In genomic region chr17:40479754-40480480, GRCh38 we compare ENCODE assay signal across 13 cellular contexts. TPM values are rescaled to one million over a fixed set of nuclear protein-coding genes. Genes with fewer than 3 reads are reported as not detected.
DNase-seq lines count a peak whose midpoint lies in the region; ATAC-seq lines count a peak whose summit lies in the region.
"Had no signal": no experiment of that assay in that cellular context is flagged by ENCODE, and none has a peak within 500 bp of the region (broad histone marks: within the 10 kb centered on the region; RNA-seq: fewer than 3 reads in every experiment).

No MANE protein-coding gene starts in this region.

- peak overlapping the region in 5 of 11 experiments; percentile 5 to 34 (median 29); a peak in 2 of 22 replicates for H3K9ac ChIP-seq in BLaER1 treated with 17β-estradiol and CSF1 and Interleukin-3, amounts not matched to agents 10 nM and 100 nM
- H3K9ac ChIP-seq in HUES6 (ENCODE audit: low read length) = peak overlapping the region; percentile 28

- H3K36me3 ChIP-seq in BLaER1 treated with 17β-estradiol and CSF1 and Interleukin-3, amounts not matched to agents 10 nM and 100 nM = no peaks in the 10 kb centered on the region
- H3K36me3 ChIP-seq in HUES6 (ENCODE audit: control insufficient read depth, insufficient read depth, low read length) = no peaks in the 10 kb centered on the region
- H3K36me3 ChIP-seq in aorta (ENCODE audit: control insufficient read depth in 1 of 2, insufficient read depth in 2 of 2, low read length in 1 of 2) = no peaks in the 10 kb centered on the region
- H3K36me3 ChIP-seq: left ventricle myocardium inferior, SJSA1 had no signal

- H3K9me3 ChIP-seq in BLaER1 treated with 17β-estradiol and CSF1 and Interleukin-3, amounts not matched to agents 10 nM and 100 nM (replicated peaks in 1 of 11) = no peaks in the 10 kb centered on the region
- H3K9me3 ChIP-seq in HUES6 (ENCODE audit: control insufficient read depth, insufficient read depth, low read depth, low read length) (no peaks in the 10 kb centered on the region), aorta (ENCODE audit: control insufficient read depth, low read length) (no peaks in the 10 kb centered on the region)
- H3K9me3 ChIP-seq: left ventricle myocardium inferior, SJSA1 had no signal

- no peaks in the 10 kb centered on the region for H3K27me3 ChIP-seq in BLaER1 treated with 17β-estradiol and CSF1 and Interleukin-3, amounts not matched to agents 10 nM and 100 nM
- H3K27me3 ChIP-seq in HUES6 (ENCODE audit: control insufficient read depth, insufficient read depth, low read length) (no peaks in the 10 kb centered on the region), aorta (ENCODE audit: control insufficient read depth in 1 of 2, insufficient read depth in 2 of 2, low read length in 1 of 2) (no peaks in the 10 kb centered on the region)
- H3K27me3 ChIP-seq: SJSA1 had no signal

- DNase-seq in activated CD4-positive, alpha-beta memory T cell treated with anti-CD3 and anti-CD28 coated beads, Interleukin-2, amount 10 ng/mL, durations not matched to agents 7 days and 5 days = no peak
- DNase-seq in memory B cell (ENCODE audit: low spot score in 2 of 2) (peak; percentile 14 to 22), aorta (no peak)
- DNase-seq: left ventricle myocardium inferior, NCI-H2171 had no signal

- H3K4me1 ChIP-seq in BLaER1 treated with 17β-estradiol and CSF1 and Interleukin-3, amounts not matched to agents 10 nM and 100 nM = peaks cover 37 to 78% (median 63%) of the 10 kb centered on the region in 10 experiments
- H3K4me1 ChIP-seq in HUES6 (ENCODE audit: control insufficient read depth, insufficient read depth, low read length) (peaks cover 46% of the 10 kb centered on the region), aorta (ENCODE audit: control insufficient read depth in 1 of 2, insufficient read depth in 2 of 2, low read length in 2 of 2) (no peaks in the 10 kb centered on the region)

- H3K4me3 ChIP-seq in BLaER1 treated with 17β-estradiol and CSF1 and Interleukin-3, amounts not matched to agents 10 nM and 100 nM = 0 out of 20 replicates have a peak overlapping the region, but pooled peaks of 1 of the 10 experiments have one; percentile 2
- no peak overlapping the region for H3K4me3 ChIP-seq in HUES6 (ENCODE audit: low read depth, low read length)
- H3K4me3 ChIP-seq in aorta (ENCODE audit: low read length in 2 of 2) = no peak overlapping the region
- H3K4me3 ChIP-seq: left ventricle myocardium inferior, SJSA1 had no signal

- intact Hi-C loops in aorta (cut with DNase I) = loop anchor here (5.0 to 10.0 kb wide), 3 partner anchors 52 to 85 kb away; no protein-coding TSS in a partner anchor

- H3K4me3 Mint-ChIP-seq in activated CD4-positive, alpha-beta memory T cell treated with anti-CD3 and anti-CD28 coated beads, Interleukin-2, amount 10 ng/mL, durations not matched to agents 7 days and 5 days = peak overlapping the region; percentile 55
- no peak overlapping the region for H3K4me3 Mint-ChIP-seq in memory B cell

- H3K4me1 Mint-ChIP-seq in activated CD4-positive, alpha-beta memory T cell treated with anti-CD3 and anti-CD28 coated beads, Interleukin-2, amount 10 ng/mL, durations not matched to agents 7 days and 5 days = peaks cover 84% of the 10 kb centered on the region
- H3K4me1 Mint-ChIP-seq in memory B cell = peaks cover 25% of the 10 kb centered on the region

- no peaks in the 10 kb centered on the region for H3K9me3 Mint-ChIP-seq in activated CD4-positive, alpha-beta memory T cell treated with anti-CD3 and anti-CD28 coated beads, Interleukin-2, amount 10 ng/mL, durations not matched to agents 7 days and 5 days
- no peaks in the 10 kb centered on the region for H3K9me3 Mint-ChIP-seq in memory B cell

- CTCF ChIA-PET in activated CD4-positive, alpha-beta memory T cell treated with anti-CD3 and anti-CD28 coated beads, Interleukin-2, amount 10 ng/mL, durations not matched to agents 7 days and 5 days (lab: Charles Lee) = interaction anchor here (0.9 to 4.3 kb wide), 5 partner anchors 33 to 1169 kb away, joined by 3 to 47 read pairs (median 8); partner anchors contain the start of gene TOP2A

- no peaks in the 10 kb centered on the region for H3K27me3 Mint-ChIP-seq in activated CD4-positive, alpha-beta memory T cell treated with anti-CD3 and anti-CD28 coated beads, Interleukin-2, amount 10 ng/mL, durations not matched to agents 7 days and 5 days
- no peaks in the 10 kb centered on the region for H3K27me3 Mint-ChIP-seq in memory B cell

- no peaks in the 10 kb centered on the region for H4K20me1 ChIP-seq in BLaER1 treated with 17β-estradiol and CSF1 and Interleukin-3, amounts not matched to agents 10 nM and 100 nM

- 87 to 89% methylated on average over 9 of the region's 9 CpGs for WGBS in aorta, 2 donors

- H3K36me3 Mint-ChIP-seq in activated CD4-positive, alpha-beta memory T cell treated with anti-CD3 and anti-CD28 coated beads, Interleukin-2, amount 10 ng/mL, durations not matched to agents 7 days and 5 days (ENCODE audit: low read depth) = peaks cover 30% of the 10 kb centered on the region
- H3K36me3 Mint-ChIP-seq in memory B cell = no peaks in the 10 kb centered on the region

- peak overlapping the region in 10 of 11 experiments; percentile 5 to 66 (median 37); a peak in 16 of 22 replicates for H3K27ac ChIP-seq in BLaER1 treated with 17β-estradiol and CSF1 and Interleukin-3, amounts not matched to agents 10 nM and 100 nM
- H3K27ac ChIP-seq in HUES6 (ENCODE audit: low read depth, low read length) (peak overlapping the region; percentile 32; the same call in 1 of the 2 replicates), aorta (ENCODE audit: low read depth in 1 of 2, low read length in 2 of 2) (no peak overlapping the region)
- H3K27ac ChIP-seq: left ventricle myocardium inferior, SJSA1 had no signal

- H3K27ac Mint-ChIP-seq in activated CD4-positive, alpha-beta memory T cell treated with anti-CD3 and anti-CD28 coated beads, Interleukin-2, amount 10 ng/mL, durations not matched to agents 7 days and 5 days = peak overlapping the region; percentile 89
- H3K27ac Mint-ChIP-seq in memory B cell = peak overlapping the region; percentile 91

- POLR2A ChIA-PET in activated CD4-positive, alpha-beta memory T cell treated with anti-CD3 and anti-CD28 coated beads, Interleukin-2, amount 10 ng/mL, durations not matched to agents 7 days and 5 days (lab: Charles Lee) = interaction anchor here (0.6 to 7.5 kb wide), 23 partner anchors 10 to 191 kb away, joined by 3 to 115 read pairs (median 4); partner anchors contain the start of genes IGFBP4 and TOP2A

- peak overlapping the region; percentile 68 to 90 (median 77) for H3K4me2 ChIP-seq in BLaER1 treated with 17β-estradiol and CSF1 and Interleukin-3, amounts not matched to agents 10 nM and 100 nM

- ATAC-seq in memory B cell (ENCODE audit: low read depth) = peak; percentile 25
- no peak for ATAC-seq in GM21529 (IDR thresholded peaks at IDR 0.05; ENCODE audit: unreplicated experiment)
- no peak for ATAC-seq in HG03378 (IDR thresholded peaks at IDR 0.05; ENCODE audit: unreplicated experiment)
- no peak for ATAC-seq in HG02885 (IDR thresholded peaks at IDR 0.05; ENCODE audit: poor library complexity, unreplicated experiment)
- ATAC-seq in aorta (ENCODE audit: low FRiP score) = no peak

RNA-seq across cellular contexts. Expression of gene TNS4, which starts 21.5 kb away (rescaled TPM):
- 10 to 100 TPM in 1 of 2 experiments, 1 to 10 TPM in 1; 9.5 to 12.7 TPM for total RNA-seq in activated CD4-positive, alpha-beta memory T cell treated with anti-CD3 and anti-CD28 coated beads, Interleukin-2, amount 10 ng/mL, durations not matched to agents 7 days and 5 days
- under 1 TPM in 1 of 2 donors, not detected in 1; 0.39 TPM for total RNA-seq in aorta
- polyA plus RNA-seq in aorta = under 1 TPM in 1 of 2 donors, not detected in 1; 0.05 TPM
- total RNA-seq: cerebellum, left ventricle myocardium inferior, pulmonary artery endothelial cell, SJSA1 had no signal

RNA-seq across cellular contexts. Expression of gene IGFBP4, which starts 36.7 kb away (rescaled TPM):
- 10 to 100 TPM; 27.1 to 28.4 TPM for total RNA-seq in activated CD4-positive, alpha-beta memory T cell treated with anti-CD3 and anti-CD28 coated beads, Interleukin-2, amount 10 ng/mL, durations not matched to agents 7 days and 5 days
- 1,000 to 10,000 TPM in 1 of 2 donors, 100 to 1,000 TPM in 1; 799 to 1,001 TPM for total RNA-seq in aorta
- polyA plus RNA-seq in aorta = 100 to 1,000 TPM in 1 of 2 donors, 10 to 100 TPM in 1; 99.2 to 457 TPM

Comparison
In these comparisons a context has a peak if more than half of its experiments do, and no peak if none do; other contexts are left out.
1. H3K27ac ChIP-seq: peak in BLaER1 treated with 17β-estradiol and CSF1 and Interleukin-3, amounts not matched to agents 10 nM and 100 nM (10 of 11) and HUES6 (single experiment); none in aorta (0 of 2).
2. DNase-seq: peak in memory B cell (2 of 2); none in activated CD4-positive, alpha-beta memory T cell treated with anti-CD3 and anti-CD28 coated beads, Interleukin-2, amount 10 ng/mL, durations not matched to agents 7 days and 5 days (single experiment) and aorta (0 of 2).
3. RNA of gene TNS4, which starts 21.5 kb away (total RNA-seq): 9.5 to 12.7 TPM in activated CD4-positive, alpha-beta memory T cell treated with anti-CD3 and anti-CD28 coated beads, Interleukin-2, amount 10 ng/mL, durations not matched to agents 7 days and 5 days; 0.39 TPM in aorta; every median in the first group is over 4 times any median in the second.
4. RNA of gene IGFBP4, which starts 36.7 kb away (total RNA-seq): 799 to 1,001 TPM in aorta; 27.1 to 28.4 TPM in activated CD4-positive, alpha-beta memory T cell treated with anti-CD3 and anti-CD28 coated beads, Interleukin-2, amount 10 ng/mL, durations not matched to agents 7 days and 5 days; every median in the first group is over 10 times any median in the second.